Comparison of ENCODE assay signal across 11 cellular contexts in the genomic region with DNA sequence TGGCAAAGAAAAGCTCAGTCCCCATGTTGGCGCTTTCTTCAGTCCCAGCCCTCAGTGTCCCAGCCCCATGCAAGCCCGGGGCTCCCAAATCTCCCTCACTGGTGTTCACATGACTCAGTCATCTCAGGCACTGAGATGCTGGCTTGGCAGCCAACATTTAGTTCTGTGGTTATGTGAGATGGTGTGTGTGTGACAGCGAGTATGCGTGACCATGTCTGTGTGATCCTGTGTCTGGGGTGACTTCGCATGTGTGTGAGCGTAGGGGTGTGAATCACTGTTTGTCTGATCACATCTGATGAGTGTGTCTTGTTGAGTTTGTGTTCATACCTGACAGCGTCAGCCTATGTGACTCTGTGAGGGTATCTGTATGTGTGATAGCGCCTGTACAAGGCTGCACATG. TPM values are rescaled to one million over a fixed set of nuclear protein-coding genes. Genes with fewer than 3 reads are reported as not detected.
A peak's percentile ranks its signal among the peaks of the same experiment; 100 is the strongest.
DNase-seq lines count a peak whose midpoint lies in the region; ATAC-seq, FAIRE-seq and TF ChIP-seq lines count a peak whose summit lies in the region.
"Had no signal": no experiment of that assay in that cellular context is flagged by ENCODE, and none has a peak within 500 bp of the region (broad histone marks: within the 10 kb centered on the region; RNA-seq: fewer than 3 reads in every experiment).

No MANE protein-coding gene starts in this region.

- H3K9me3 ChIP-seq in K562 (replicated peaks; ENCODE audit: control insufficient read depth, insufficient read depth, low read depth, low read length): no peaks in the 10 kb centered on the region
- H3K9me3 ChIP-seq in effector memory CD4-positive, alpha-beta T cell (ENCODE audit: control insufficient read depth, low read length): no peaks in the 10 kb centered on the region

- TF ChIP-seq POLR2A in K562 (conservative IDR thresholded peaks at IDR 0.05): no peak

- 79% methylated on average over 8 of the region's 8 CpGs for WGBS in K562 (ENCODE audit: insufficient coverage, low coverage, missing lambda C conversion rate)

- peaks cover 46 to 59% of the 10 kb centered on the region in 2 experiments for H3K4me1 ChIP-seq in K562 (replicated peaks in 1 of 2; ENCODE audit: control insufficient read depth in 2 of 2, insufficient read depth in 2 of 2, low read length in 2 of 2)
- H3K4me1 ChIP-seq in effector memory CD4-positive, alpha-beta T cell (ENCODE audit: control insufficient read depth, insufficient read depth, low read length, poor library complexity, severe bottlenecking): peaks cover 13% of the 10 kb centered on the region

- peak overlapping the region; percentile 85 for H3K27ac ChIP-seq in K562 (ENCODE audit: extremely low read depth, low read depth, low read length)
- H3K27ac ChIP-seq in effector memory CD4-positive, alpha-beta T cell (ENCODE audit: insufficient read depth, low read length, poor library complexity, severe bottlenecking): no peak overlapping the region

- DNase-seq in AG09319 (ENCODE audit: extremely low read depth, low read depth) (peak; percentile 85), HS-27A (ENCODE audit: low read depth) (peak; percentile 83), K562 (ENCODE audit: extremely low read depth in 1 of 4, low spot score in 3 of 4) (peak in 1 of 4 experiments; percentile 28), myocyte (ENCODE audit: low read depth) (peak; percentile 92), GM19239 (ENCODE audit: insufficient read length, low spot score) (no peak)
- no peak for DNase-seq in NK-92 treated with Interleukin-12 subunit alpha and Interleukin-12 subunit beta, amount 100 ng/mL, for 24 hours (lab: John Stamatoyannopoulos, UW)
- DNase-seq in effector memory CD4-positive, alpha-beta T cell: no peak
- DNase-seq: Calu3, NCI-H1048, NCI-H69 had no signal

- no TSS peak for BruUV-seq in K562 (replicated peaks; lab: Mats Ljungman, UMichigan)

- peak overlapping the region; percentile 51 to 75; a peak in 2 of 4 replicates for H3K9ac ChIP-seq in K562 (ENCODE audit: insufficient read depth in 1 of 2, low read depth in 2 of 2, low read length in 2 of 2)

- intact Hi-C loops in K562 (cut with micrococcal nuclease): no loop called here

- CTCF ChIA-PET in K562 (lab: Yijun Ruan, JAX; ENCODE audit: low intra/inter-chr PET ratio): no interaction called here

- in situ Hi-C loops in K562 (cut with MboI): no loop called here

- FAIRE-seq in K562 (lab: Jason Lieb, UNC): peak; percentile 62
- no peak for FAIRE-seq in GM19239 (lab: Jason Lieb, UNC)

- no peak overlapping the region for H2AFZ ChIP-seq in K562 (ENCODE audit: low read depth, low read length)

- TF ChIP-seq EP300 in K562 (IDR thresholded peaks at IDR 0.05; ENCODE audit: low read length): no peak

- peaks cover 5% of the 10 kb centered on the region; the same call in 2 of the 3 replicates for H3K36me3 ChIP-seq in K562 (ENCODE audit: control insufficient read depth, insufficient read depth, low read length)
- no peaks in the 10 kb centered on the region for H3K36me3 ChIP-seq in effector memory CD4-positive, alpha-beta T cell (ENCODE audit: control insufficient read depth, insufficient read depth, low read length)

- no peak; the same call in 1 of the 2 replicates for TF ChIP-seq CTCF in AG09319 (IDR thresholded peaks at IDR 0.05; ENCODE audit: low read depth, low read length)
- TF ChIP-seq CTCF in K562 (IDR thresholded peaks at IDR 0.05 in 2 of 3, conservative IDR thresholded peaks at IDR 0.05 in 1 of 3; ENCODE audit: insufficient read depth in 2 of 3, low read depth in 1 of 3, low read length in 3 of 3): no peak

- peaks cover 3% of the 10 kb centered on the region for H3K9me1 ChIP-seq in K562 (ENCODE audit: control insufficient read depth, insufficient read depth, low read length)

- no peak for ATAC-seq in K562
- no peak for ATAC-seq in HG02852 (IDR thresholded peaks at IDR 0.05; ENCODE audit: unreplicated experiment)

- H3K4me2 ChIP-seq in K562 (ENCODE audit: insufficient read depth, low read length): no peak overlapping the region

- POLR2A ChIA-PET in K562 (lab: Yijun Ruan, JAX): interaction anchor here (1.1 kb wide), 1 partner anchor 16 kb away, joined by 3 read pairs; a partner anchor contains a TSS

- no peaks in the 10 kb centered on the region for H4K20me1 ChIP-seq in K562 (replicated peaks; ENCODE audit: control insufficient read depth, insufficient read depth, low read length)

- no peaks in the 10 kb centered on the region for H3K27me3 ChIP-seq in K562 (ENCODE audit: control insufficient read depth in 2 of 2, insufficient read depth in 2 of 2, low read length in 2 of 2)
- peaks cover 12% of the 10 kb centered on the region for H3K27me3 ChIP-seq in effector memory CD4-positive, alpha-beta T cell (replicated peaks; ENCODE audit: control insufficient read depth, insufficient read depth, low read length, poor library complexity, severe bottlenecking)

- H3K4me3 ChIP-seq in K562: no peak overlapping the region
- no peak overlapping the region for H3K4me3 ChIP-seq in effector memory CD4-positive, alpha-beta T cell (ENCODE audit: insufficient read depth, low read depth, low read length, poor library complexity, severe bottlenecking)

- no peak for TF ChIP-seq RAD21 in K562 (CRISPR knock-in tag; conservative IDR thresholded peaks at IDR 0.05 in 1 of 2, IDR thresholded peaks at IDR 0.05 in 1 of 2)

- H3K79me2 ChIP-seq in K562 (ENCODE audit: control insufficient read depth, insufficient read depth, low read length): peaks cover 35% of the 10 kb centered on the region

TF ChIP-seq in K562, 482 proteins besides CTCF, POLR2A, EP300 and RAD21 (continues in another document):
- TF ChIP-seq GABPA (tag; conservative IDR thresholded peaks at IDR 0.05; ENCODE audit: low read depth): no peak
- TF ChIP-seq, protein P1, sequence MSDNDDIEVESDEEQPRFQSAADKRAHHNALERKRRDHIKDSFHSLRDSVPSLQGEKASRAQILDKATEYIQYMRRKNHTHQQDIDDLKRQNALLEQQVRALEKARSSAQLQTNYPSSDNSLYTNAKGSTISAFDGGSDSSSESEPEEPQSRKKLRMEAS (CRISPR knock-in tag; IDR thresholded peaks at IDR 0.05): 0 out of 2 replicates have a peak, but pooled peaks have one; percentile 17
- TF ChIP-seq, protein P2, sequence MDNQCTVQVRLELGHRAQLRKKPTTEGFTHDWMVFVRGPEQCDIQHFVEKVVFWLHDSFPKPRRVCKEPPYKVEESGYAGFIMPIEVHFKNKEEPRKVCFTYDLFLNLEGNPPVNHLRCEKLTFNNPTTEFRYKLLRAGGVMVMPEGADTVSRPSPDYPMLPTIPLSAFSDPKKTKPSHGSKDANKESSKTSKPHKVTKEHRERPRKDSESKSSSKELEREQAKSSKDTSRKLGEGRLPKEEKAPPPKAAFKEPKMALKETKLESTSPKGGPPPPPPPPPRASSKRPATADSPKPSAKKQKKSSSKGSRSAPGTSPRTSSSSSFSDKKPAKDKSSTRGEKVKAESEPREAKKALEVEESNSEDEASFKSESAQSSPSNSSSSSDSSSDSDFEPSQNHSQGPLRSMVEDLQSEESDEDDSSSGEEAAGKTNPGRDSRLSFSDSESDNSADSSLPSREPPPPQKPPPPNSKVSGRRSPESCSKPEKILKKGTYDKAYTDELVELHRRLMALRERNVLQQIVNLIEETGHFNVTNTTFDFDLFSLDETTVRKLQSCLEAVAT (IDR thresholded peaks at IDR 0.05): 0 out of 4 replicates have a peak, but pooled peaks of 1 of the 2 experiments have one; percentile 39

RNA-seq across cellular contexts. Expression of a gene that starts 16.2 kb away (rescaled TPM):
- 19.2 and 27.7 TPM in 2 replicates for total RNA-seq in K562 (2011; cell fraction: chromatin; rRNA removed; ENCODE audit: low replicate concordance)
- total RNA-seq in K562 (2011; cell fraction: nucleolus; rRNA removed): 19.9 and 20.2 TPM in 2 replicates
- total RNA-seq in K562 (2011; cell fraction: nucleoplasm; rRNA removed): 24.8 and 32.7 TPM in 2 replicates
- total RNA-seq in K562 (2014; rRNA removed) (4.1 and 7.1 TPM in 2 replicates), K562 (2014; rRNA removed; fragmentation: Illumina TruSeq; extraction: Trizol) (3.7 and 5.2 TPM in 2 replicates), K562 (2015; rRNA removed; fragmentation: Illumina TruSeq; extraction: Trizol) (2.4 and 5.5 TPM in 2 replicates), K562 (2021) (24.9 and 27.6 TPM in 2 replicates), myocyte (19.7 and 23.6 TPM in 2 replicates)
- polyA plus RNA-seq in K562 (2011; rRNA removed) (1.3 and 3.0 TPM in 2 replicates), K562 (2014; fragmentation: Illumina TruSeq; extraction: Trizol) (16.2 and 20.5 TPM in 2 replicates), K562 (2014; fragmentation: Nextera tagmentation; extraction: Ambion mirVana) (1 to 10 TPM; 1.2 to 1.4 TPM), K562 (2014; rRNA removed) (4.9 and 5.3 TPM in 2 replicates)
- polyA plus RNA-seq in K562 (2011; cell fraction: cytosol; rRNA removed): 2.3 and 2.9 TPM in 2 replicates
- polyA plus RNA-seq in K562 (2011; cell fraction: nucleus; rRNA removed): 4.5 and 7.2 TPM in 2 replicates
- 17.1 and 21.9 TPM in 2 replicates for polyA plus RNA-seq in K562 (2012)
- 4.1 and 4.8 TPM in 2 replicates for polyA minus RNA-seq in K562 (2011; rRNA and poly(A)+ RNA removed)
- 15.2 and 25.1 TPM in 2 replicates for polyA minus RNA-seq in K562 (2011; cell fraction: cytosol; rRNA and poly(A)+ RNA removed)
- polyA minus RNA-seq in K562 (2011; cell fraction: nucleus; rRNA and poly(A)+ RNA removed): 3.4 and 5.2 TPM in 2 replicates
- polyA plus RNA-seq in myocyte (2012): 123 TPM
- total RNA-seq: Calu3 had no signal

RNA-seq across cellular contexts. Expression of a gene that starts 53.6 kb away (rescaled TPM):
- 71.0 and 248 TPM in 2 replicates for total RNA-seq in K562 (2011; cell fraction: chromatin; rRNA removed; ENCODE audit: low replicate concordance)
- 153 and 166 TPM in 2 replicates for total RNA-seq in K562 (2011; cell fraction: nucleolus; rRNA removed)
- 88.0 and 98.6 TPM in 2 replicates for total RNA-seq in K562 (2011; cell fraction: nucleoplasm; rRNA removed)
- total RNA-seq in K562 (2014; rRNA removed): 78.5 and 108 TPM in 2 replicates
- 10.9 and 13.6 TPM in 2 replicates for total RNA-seq in K562 (2014; rRNA removed; fragmentation: Illumina TruSeq; extraction: Trizol)
- 44.2 and 47.5 TPM in 2 replicates for total RNA-seq in K562 (2015; rRNA removed; fragmentation: Illumina TruSeq; extraction: Trizol)
- total RNA-seq in K562 (2021): 87.8 and 100 TPM in 2 replicates
- polyA plus RNA-seq in K562 (2011; rRNA removed): 28.2 and 49.4 TPM in 2 replicates
- 55.4 and 121 TPM in 2 replicates for polyA plus RNA-seq in K562 (2011; cell fraction: cytosol; rRNA removed)
- polyA plus RNA-seq in K562 (2011; cell fraction: nucleus; rRNA removed): 203 and 295 TPM in 2 replicates
- 64.0 and 103 TPM in 2 replicates for polyA plus RNA-seq in K562 (2012)
- 48.8 and 66.2 TPM in 2 replicates for polyA plus RNA-seq in K562 (2014; fragmentation: Illumina TruSeq; extraction: Trizol)
- under 1 TPM; 0.51 to 0.71 TPM for polyA plus RNA-seq in K562 (2014; fragmentation: Nextera tagmentation; extraction: Ambion mirVana)
- 73.5 and 77.9 TPM in 2 replicates for polyA plus RNA-seq in K562 (2014; rRNA removed)
- 18.5 and 28.5 TPM in 2 replicates for polyA minus RNA-seq in K562 (2011; rRNA and poly(A)+ RNA removed)
- 53.9 and 65.8 TPM in 2 replicates for polyA minus RNA-seq in K562 (2011; cell fraction: cytosol; rRNA and poly(A)+ RNA removed)
- polyA minus RNA-seq in K562 (2011; cell fraction: nucleus; rRNA and poly(A)+ RNA removed): 59.1 and 64.5 TPM in 2 replicates
- total RNA-seq in myocyte: 103 and 129 TPM in 2 replicates
- 53.9 TPM for polyA plus RNA-seq in myocyte (2012)

Comparison
In these comparisons a context has a peak if more than half of its experiments do, and no peak if none do; other contexts are left out.
1. DNase-seq: peak in AG09319 (single experiment), HS-27A (single experiment) and myocyte (single experiment); none in NK-92 treated with Interleukin-12 subunit alpha and Interleukin-12 subunit beta, amount 100 ng/mL, for 24 hours (single experiment), effector memory CD4-positive, alpha-beta T cell (0 of 3) and GM19239 (single experiment).